ENCODE assay signal across 30 cellular contexts in the genomic region with DNA sequence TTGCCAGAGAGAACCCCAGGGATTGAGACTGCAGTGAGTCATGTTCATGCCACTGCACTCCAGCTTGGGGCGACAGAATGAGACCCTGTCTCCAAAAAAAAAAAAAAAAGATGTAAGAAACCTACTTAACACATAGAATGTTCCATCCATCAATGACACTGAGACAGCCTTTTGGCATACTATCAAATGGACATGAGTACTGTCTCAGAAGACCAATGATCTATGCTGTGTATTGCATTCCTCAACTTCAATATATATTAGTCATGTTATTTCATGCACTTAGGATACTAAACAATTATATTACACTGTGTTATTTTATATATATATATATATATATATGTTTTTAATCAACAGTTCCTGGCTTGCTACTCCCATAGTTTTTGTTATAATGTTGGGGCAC. TPM values are rescaled to one million over a fixed set of nuclear protein-coding genes. Genes with fewer than 3 reads are reported as not detected.
DNase-seq lines count a peak whose midpoint lies in the region; ATAC-seq and TF ChIP-seq lines count a peak whose summit lies in the region.
"Had no signal": no experiment of that assay in that cellular context is flagged by ENCODE, and none has a peak within 500 bp of the region (broad histone marks: within the 10 kb centered on the region; RNA-seq: fewer than 3 reads in every experiment).

No MANE protein-coding gene starts in this region.

- peak; percentile 58 for DNase-seq in ELR (ENCODE audit: low read depth)
- peak; percentile 16 for DNase-seq in NB4 (ENCODE audit: low read depth)
- peak; percentile 36 for DNase-seq in brain microvascular endothelial cell
- peak; percentile 85 for DNase-seq in iris pigment epithelial cell (ENCODE audit: low read depth)
- no peak for DNase-seq in transverse colon
- DNase-seq in right atrium auricular region (ENCODE audit: low spot score), result no peak
- no peak for DNase-seq in heart left ventricle
- DNase-seq in glutamatergic neuron, result no peak
- DNase-seq: activated CD4-positive, alpha-beta T cell treated with anti-CD3 and anti-CD28 coated beads, Interleukin-2, amount 50 U/mL, for 48 hours; activated CD4-positive, CD25-positive, alpha-beta regulatory T cell; activated CD8-positive, alpha-beta memory T cell treated with anti-CD3 and anti-CD28 coated beads, Interleukin-2, amount 50 U/mL, for 4 hours; CD4-positive, alpha-beta T cell; head of caudate nucleus; NCI-H1048; NCI-H2029; NCI-H2227 treated with DMSO at 0.1 percent for 48 hours; NCI-H82; SHP77; sigmoid colon; stimulated activated naive CD8-positive, alpha-beta T cell treated with anti-CD3 and anti-CD28 coated beads, Interleukin-15, amount 100 ng/mL, for 72 hours; SW 1271; T1000 had no signal

- no peaks in the 10 kb centered on the region for H3K36me3 Mint-ChIP-seq in glutamatergic neuron (ENCODE audit: unreplicated experiment)
- H3K36me3 Mint-ChIP-seq: activated naive CD4-positive, alpha-beta T cell treated with anti-CD3 and anti-CD28 coated beads, Interleukin-2, amount 50 U/mL, for 72 hours; memory B cell had no signal

- H3K4me1 Mint-ChIP-seq in glutamatergic neuron (ENCODE audit: low read depth, unreplicated experiment), result no peaks in the 10 kb centered on the region

- WGBS in transverse colon (ENCODE audit: low coverage in 1 of 2), 2 donors, result 91% methylated on average over 1 of the region's 1 CpG; no CpG with 5 or more reads in 1 of the 2 donors
- WGBS in heart left ventricle, 4 donors, result 82 to 94% (median 86%) methylated on average over 1 of the region's 1 CpG

- TF ChIP-seq CTCF in NB4 (IDR thresholded peaks at IDR 0.05; ENCODE audit: low read depth, low read length) (no peak), brain microvascular endothelial cell (IDR thresholded peaks at IDR 0.05; ENCODE audit: low read depth, low read length, missing control alignments) (no peak), transverse colon (IDR thresholded peaks at IDR 0.05) (no peak), right atrium auricular region (IDR thresholded peaks at IDR 0.05) (no peak), heart left ventricle (IDR thresholded peaks at IDR 0.05) (no peak), glutamatergic neuron (IDR thresholded peaks at IDR 0.05; ENCODE audit: partially characterized antibody, unreplicated experiment) (no peak)

- no peaks in the 10 kb centered on the region for H3K27me3 Mint-ChIP-seq in glutamatergic neuron (ENCODE audit: unreplicated experiment)
- H3K27me3 Mint-ChIP-seq: activated T-helper 17 cell treated with anti-CD3 and anti-CD28 coated beads, Interleukin-2, amount 50 U/mL, for 72 hours; CD4-positive, alpha-beta T cell; memory B cell; stimulated activated naive CD8-positive, alpha-beta T cell treated with anti-CD3 and anti-CD28 coated beads, Interleukin-15, amount 100 ng/mL, for 72 hours had no signal

- TF ChIP-seq POLR2A in NB4 (IDR thresholded peaks at IDR 0.05; ENCODE audit: extremely low read depth, insufficient read length) (no peak), transverse colon (IDR thresholded peaks at IDR 0.05) (no peak), heart left ventricle (IDR thresholded peaks at IDR 0.05) (no peak)

- no peak for TF ChIP-seq EP300 in transverse colon (IDR thresholded peaks at IDR 0.05; ENCODE audit: low read depth)

- H3K27ac ChIP-seq in brain microvascular endothelial cell (no peak overlapping the region), transverse colon (no peak overlapping the region), right atrium auricular region (no peak overlapping the region), heart left ventricle (no peak overlapping the region)
- H3K27ac ChIP-seq: ascending aorta, esophagus muscularis mucosa, KMS-11, sigmoid colon, tibial nerve had no signal

- H3K27ac Mint-ChIP-seq in glutamatergic neuron (ENCODE audit: unreplicated experiment), result no peak overlapping the region
- H3K27ac Mint-ChIP-seq: activated naive CD4-positive, alpha-beta T cell treated with anti-CD3 and anti-CD28 coated beads, Interleukin-2, amount 50 U/mL, for 72 hours; activated T-helper 17 cell treated with anti-CD3 and anti-CD28 coated beads, Interleukin-2, amount 50 U/mL, for 72 hours; CD4-positive, alpha-beta T cell; memory B cell; progenitor cell of endocrine pancreas had no signal

- no peaks in the 10 kb centered on the region for H3K9me3 ChIP-seq in transverse colon
- no peaks in the 10 kb centered on the region for H3K9me3 ChIP-seq in right atrium auricular region
- H3K9me3 ChIP-seq in heart left ventricle, result no peaks in the 10 kb centered on the region
- H3K9me3 ChIP-seq: ascending aorta, esophagus muscularis mucosa, sigmoid colon, tibial nerve had no signal

- ATAC-seq in heart left ventricle, result no peak
- ATAC-seq: activated naive CD4-positive, alpha-beta T cell treated with anti-CD3 and anti-CD28 coated beads, Interleukin-2, amount 50 U/mL, for 72 hours; activated T-helper 17 cell treated with anti-CD3 and anti-CD28 coated beads, Interleukin-2, amount 50 U/mL, for 72 hours; stimulated activated naive CD8-positive, alpha-beta T cell treated with anti-CD3 and anti-CD28 coated beads, Interleukin-15, amount 100 ng/mL, for 72 hours had no signal

- H3K4me3 ChIP-seq in NB4 (ENCODE audit: low read depth, low read length), result no peak overlapping the region
- no peak overlapping the region for H3K4me3 ChIP-seq in brain microvascular endothelial cell (ENCODE audit: low read depth, low read length)
- no peak overlapping the region for H3K4me3 ChIP-seq in transverse colon
- H3K4me3 ChIP-seq in right atrium auricular region, result no peak overlapping the region
- no peak overlapping the region for H3K4me3 ChIP-seq in heart left ventricle
- H3K4me3 ChIP-seq: ascending aorta, esophagus muscularis mucosa, sigmoid colon, tibial nerve had no signal

- intact Hi-C loops in transverse colon (cut with DNase I; ENCODE audit: low total_unique reads) (no loop called here), heart left ventricle (cut with DNase I) (no loop called here)

- H3K4me3 Mint-ChIP-seq in glutamatergic neuron (ENCODE audit: unreplicated experiment), result no peak overlapping the region
- H3K4me3 Mint-ChIP-seq: activated T-helper 17 cell treated with anti-CD3 and anti-CD28 coated beads, Interleukin-2, amount 50 U/mL, for 72 hours; CD4-positive, alpha-beta T cell; memory B cell; stimulated activated naive CD8-positive, alpha-beta T cell treated with anti-CD3 and anti-CD28 coated beads, Interleukin-15, amount 100 ng/mL, for 72 hours had no signal

- H3K4me1 ChIP-seq in transverse colon (no peaks in the 10 kb centered on the region), right atrium auricular region (peaks cover 0 to 7% of the 10 kb centered on the region in 2 donors), heart left ventricle (peaks cover 0 to 22% (median 6%) of the 10 kb centered on the region in 12 donors)
- H3K4me1 ChIP-seq: ascending aorta, esophagus muscularis mucosa, sigmoid colon had no signal

- in situ Hi-C loops in brain microvascular endothelial cell (cut with HindIII; ENCODE audit: low pct_ligation_motif_present, low sequenced_read_pairs) (no loop called here), transverse colon (cut with MboI; ENCODE audit: low pct_ligation_motif_present in 1 of 4, low pct_unique_long_range_greater_than_20kb in 1 of 4, low sequenced_read_pairs in 3 of 4) (no loop called here)

- H3K9me3 Mint-ChIP-seq in glutamatergic neuron (ENCODE audit: unreplicated experiment), result no peaks in the 10 kb centered on the region
- H3K9me3 Mint-ChIP-seq: activated naive CD4-positive, alpha-beta T cell treated with anti-CD3 and anti-CD28 coated beads, Interleukin-2, amount 50 U/mL, for 72 hours; activated T-helper 17 cell treated with anti-CD3 and anti-CD28 coated beads, Interleukin-2, amount 50 U/mL, for 72 hours; CD4-positive, alpha-beta T cell; memory B cell; stimulated activated naive CD8-positive, alpha-beta T cell treated with anti-CD3 and anti-CD28 coated beads, Interleukin-15, amount 100 ng/mL, for 72 hours had no signal

- H3K36me3 ChIP-seq in brain microvascular endothelial cell (replicated peaks), result no peaks in the 10 kb centered on the region
- no peaks in the 10 kb centered on the region for H3K36me3 ChIP-seq in transverse colon
- H3K36me3 ChIP-seq in right atrium auricular region, result no peaks in the 10 kb centered on the region
- H3K36me3 ChIP-seq in heart left ventricle, result no peaks in the 10 kb centered on the region
- H3K36me3 ChIP-seq: ascending aorta, esophagus muscularis mucosa, sigmoid colon, tibial nerve had no signal

- no peaks in the 10 kb centered on the region for H3K27me3 ChIP-seq in brain microvascular endothelial cell (replicated peaks)
- H3K27me3 ChIP-seq in transverse colon, result no peaks in the 10 kb centered on the region
- H3K27me3 ChIP-seq in right atrium auricular region, result no peaks in the 10 kb centered on the region
- H3K27me3 ChIP-seq in heart left ventricle, result no peaks in the 10 kb centered on the region
- H3K27me3 ChIP-seq: ascending aorta, esophagus muscularis mucosa, sigmoid colon, tibial nerve had no signal

RNA-seq across cellular contexts. Expression of a gene that starts 57.1 kb away (rescaled TPM):
- total RNA-seq in transverse colon (10 to 100 TPM; 24.7 to 96.5 (median 69.4) TPM), right atrium auricular region (10 to 100 TPM; 52.3 to 80.4 TPM), heart left ventricle (100 to 1,000 TPM in 8 of 9 donors, 10 to 100 TPM in 1; 87.1 to 260 (median 177) TPM), glutamatergic neuron (ENCODE audit: unreplicated experiment) (83.3 TPM)
- 10 to 100 TPM; 54.1 to 59.7 TPM for polyA plus RNA-seq in heart left ventricle

Comparison
In these comparisons a context has a peak if more than half of its experiments do, and no peak if none do; other contexts are left out.
1. DNase-seq: peak in ELR (single experiment), NB4 (single experiment), brain microvascular endothelial cell (single experiment) and iris pigment epithelial cell (single experiment); none in transverse colon (single experiment), right atrium auricular region (single experiment), heart left ventricle (0 of 5) and glutamatergic neuron (single experiment).